In genomic region chr12:88790231-88790630, GRCh38 we compare ENCODE assay signal across 29 cellular contexts.
"Had no signal": no experiment of that assay in that cellular context is flagged by ENCODE, and none has a peak within 500 bp of the region (broad histone marks: within the 10 kb centered on the region; RNA-seq: fewer than 3 reads in every experiment).

No MANE protein-coding gene starts in this region.

- H3K27me3 ChIP-seq: stomach, suprapubic skin, testis, thyroid gland, tibial artery, tibial nerve, transverse colon, upper lobe of left lung, upper lobe of right lung, uterus, vagina had no signal

- H3K36me3 ChIP-seq: stomach, suprapubic skin, thoracic aorta, thyroid gland, tibial artery, tibial nerve, transverse colon, upper lobe of left lung, upper lobe of right lung, uterus, vagina had no signal

- H3K4me1 Mint-ChIP-seq: stimulated activated effector memory CD8-positive, alpha-beta T cell treated with anti-CD3 and anti-CD28 coated beads, Interleukin-12 subunit alpha, Interleukin-12 subunit beta, amount 100 ng/mL, for 72 hours; stimulated activated memory B cell treated with anti-CD40 and anti-IgM and Interleukin-4, amounts not matched to agents 10 μg/mL and 1 μg/mL and 100 μg/mL, for 72 hours; stimulated activated naive B cell treated with anti-CD40 and anti-IgM and Interleukin-4, amounts not matched to agents 10 μg/mL and 1 μg/mL and 100 μg/mL, for 72 hours; stimulated activated naive CD8-positive, alpha-beta T cell treated with anti-CD3 and anti-CD28 coated beads, Interleukin-15, amount 100 ng/mL, for 72 hours had no signal

- H3K9me3 ChIP-seq: testis, thoracic aorta, thyroid gland, tibial artery, upper lobe of right lung, uterus, vagina had no signal

- H3K36me3 Mint-ChIP-seq: stimulated activated effector memory CD8-positive, alpha-beta T cell treated with anti-CD3 and anti-CD28 coated beads, Interleukin-12 subunit alpha, Interleukin-12 subunit beta, amount 100 ng/mL, for 72 hours; stimulated activated memory B cell treated with anti-CD40 and anti-IgM and Interleukin-4, amounts not matched to agents 10 μg/mL and 1 μg/mL and 100 μg/mL, for 72 hours; stimulated activated naive B cell treated with anti-CD40 and anti-IgM and Interleukin-4, amounts not matched to agents 10 μg/mL and 1 μg/mL and 100 μg/mL, for 72 hours; type B pancreatic cell had no signal

- FAIRE-seq: urothelium cell line had no signal

- ATAC-seq: stimulated activated memory B cell treated with anti-CD40 and anti-IgM and Interleukin-4, amounts not matched to agents 10 μg/mL and 1 μg/mL and 100 μg/mL, for 72 hours; stimulated activated naive B cell treated with anti-CD40 and anti-IgM and Interleukin-4, amounts not matched to agents 10 μg/mL and 1 μg/mL and 100 μg/mL, for 72 hours; stimulated activated naive CD8-positive, alpha-beta T cell treated with anti-CD3 and anti-CD28 coated beads, Interleukin-15, amount 100 ng/mL, for 72 hours; stimulated activated naive CD8-positive, alpha-beta T cell treated with anti-CD3 and anti-CD28 coated beads, Interleukin-15, Interleukin-2, amounts not matched to agents 100 U/mL and 50 U/mL, for 24 hours; upper lobe of right lung had no signal

- H3K4me1 ChIP-seq: stomach, suprapubic skin, testis, thyroid gland, tibial artery, tibial nerve, transverse colon, upper lobe of left lung, upper lobe of right lung, uterus, vagina had no signal

- H3K27ac Mint-ChIP-seq: stimulated activated effector memory CD8-positive, alpha-beta T cell treated with anti-CD3 and anti-CD28 coated beads, Interleukin-12 subunit alpha, Interleukin-12 subunit beta, amount 100 ng/mL, for 72 hours; stimulated activated memory B cell treated with anti-CD40 and anti-IgM and Interleukin-4, amounts not matched to agents 10 μg/mL and 1 μg/mL and 100 μg/mL, for 72 hours; stimulated activated naive B cell treated with anti-CD40 and anti-IgM and Interleukin-4, amounts not matched to agents 10 μg/mL and 1 μg/mL and 100 μg/mL, for 72 hours; stimulated activated naive CD8-positive, alpha-beta T cell treated with anti-CD3 and anti-CD28 coated beads, Interleukin-15, amount 100 ng/mL, for 72 hours; stimulated activated naive CD8-positive, alpha-beta T cell treated with anti-CD3 and anti-CD28 coated beads, Interleukin-15, Interleukin-2, amounts not matched to agents 100 ng/mL and 50 ng/mL, for 24 hours; type B pancreatic cell had no signal

- DNase-seq: stimulated activated CD4-positive, alpha-beta T cell treated with anti-CD3 and anti-CD28 coated beads, Interleukin-2, amount 100 ng/mL, for 48 hours; stimulated activated CD4-positive, alpha-beta T cell treated with anti-CD3 and anti-CD28 coated beads, Interleukin-4, amount 100 ng/mL, for 1 hour; stimulated activated CD4-positive, alpha-beta T cell treated with anti-CD3 and anti-CD28 coated beads, Interleukin-4, amount 100 ng/mL, for 24 hours; stimulated activated CD4-positive, alpha-beta T cell treated with anti-CD3 and anti-CD28 coated beads, Interleukin-4, amount 100 ng/mL, for 4 hours; stimulated activated CD8-positive, alpha-beta memory T cell treated with anti-CD3 and anti-CD28 coated beads, Interleukin-4, amount 100 ng/mL, for 48 hours; stimulated activated naive B cell treated with anti-CD40 and anti-IgM and Interleukin-4, amounts not matched to agents 10 μg/mL and 1 μg/mL and 100 μg/mL, for 72 hours; stimulated activated naive CD4-positive, alpha-beta T cell; stimulated activated naive CD4-positive, alpha-beta T cell treated with Interleukin-2 at 50 U/mL for 16 hours; stimulated activated naive CD8-positive, alpha-beta T cell treated with anti-CD3 and anti-CD28 coated beads, Interleukin-15, amount 100 ng/mL, for 72 hours; stimulated activated naive CD8-positive, alpha-beta T cell treated with anti-CD3 and anti-CD28 coated beads, Interleukin-15, Interleukin-2, amounts not matched to agents 100 U/mL and 50 U/mL, for 24 hours; stomach; substantia nigra; testis; thyroid gland; tibial artery; transverse colon; trophoblast cell; upper lobe of left lung; upper lobe of right lung; uterus had no signal

- H3K4me3 Mint-ChIP-seq: stimulated activated effector memory CD8-positive, alpha-beta T cell treated with anti-CD3 and anti-CD28 coated beads, Interleukin-12 subunit alpha, Interleukin-12 subunit beta, amount 100 ng/mL, for 72 hours; stimulated activated memory B cell treated with anti-CD40 and anti-IgM and Interleukin-4, amounts not matched to agents 10 μg/mL and 1 μg/mL and 100 μg/mL, for 72 hours; stimulated activated naive B cell treated with anti-CD40 and anti-IgM and Interleukin-4, amounts not matched to agents 10 μg/mL and 1 μg/mL and 100 μg/mL, for 72 hours; stimulated activated naive CD8-positive, alpha-beta T cell treated with anti-CD3 and anti-CD28 coated beads, Interleukin-15, amount 100 ng/mL, for 72 hours; stimulated activated naive CD8-positive, alpha-beta T cell treated with anti-CD3 and anti-CD28 coated beads, Interleukin-15, Interleukin-2, amounts not matched to agents 100 ng/mL and 50 ng/mL, for 24 hours; type B pancreatic cell had no signal

- H3K27ac ChIP-seq: stomach, suprapubic skin, testis, thoracic aorta, thyroid gland, tibial artery, tibial nerve, transverse colon, upper lobe of left lung, upper lobe of right lung, uterus, vagina had no signal

- H3K4me3 ChIP-seq: stomach, suprapubic skin, testis, thoracic aorta, thyroid gland, tibial artery, tibial nerve, transverse colon, upper lobe of left lung, upper lobe of right lung, uterus, vagina had no signal

- H3K27me3 Mint-ChIP-seq: stimulated activated memory B cell treated with anti-CD40 and anti-IgM and Interleukin-4, amounts not matched to agents 10 μg/mL and 1 μg/mL and 100 μg/mL, for 72 hours; stimulated activated naive B cell treated with anti-CD40 and anti-IgM and Interleukin-4, amounts not matched to agents 10 μg/mL and 1 μg/mL and 100 μg/mL, for 72 hours; stimulated activated naive CD8-positive, alpha-beta T cell treated with anti-CD3 and anti-CD28 coated beads, Interleukin-15, amount 100 ng/mL, for 72 hours; stimulated activated naive CD8-positive, alpha-beta T cell treated with anti-CD3 and anti-CD28 coated beads, Interleukin-15, Interleukin-2, amounts not matched to agents 100 ng/mL and 50 ng/mL, for 24 hours; type B pancreatic cell had no signal
